Comparison of ENCODE assay signal across 1 cellular context in the genomic region with DNA sequence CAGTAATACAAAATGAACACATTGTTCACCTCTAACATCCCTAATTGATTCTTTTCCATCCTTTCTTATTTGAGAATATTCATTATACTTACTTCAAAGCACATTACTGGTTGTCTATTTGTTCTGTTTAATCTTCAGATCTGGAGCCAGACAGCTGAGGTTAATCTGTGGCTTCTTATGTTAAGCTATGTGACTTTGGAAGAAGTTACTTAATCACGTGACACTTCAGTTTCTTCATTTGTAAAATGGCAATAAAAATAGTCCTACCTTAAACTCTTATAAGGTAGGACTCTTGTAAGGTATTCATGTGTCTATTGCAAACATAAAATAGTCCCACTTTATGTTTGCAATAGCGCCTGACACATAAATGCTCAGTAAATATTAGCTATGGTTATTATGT.
TF ChIP-seq lines count a peak whose summit lies in the region.
"Not testable (repeated sequence)": the region's sequence is repeated elsewhere in the genome, so short reads cannot be mapped to it uniquely, and the experiment has no call there.

No MANE protein-coding gene starts in this region.

TF ChIP-seq in K562, 482 proteins besides CTCF, POLR2A, EP300 and RAD21:
- TF ChIP-seq CBFA2T2 (conservative IDR thresholded peaks at IDR 0.05) (peak; percentile 30; the same call in 1 of the 2 replicates), RAD51 (IDR thresholded peaks at IDR 0.05; ENCODE audit: borderline replicate concordance, low read depth) (peak; percentile 79), TFE3 (CRISPR knock-in tag; IDR thresholded peaks at IDR 0.05) (peak; percentile 97), TOE1 (IDR thresholded peaks at IDR 0.05; ENCODE audit: borderline replicate concordance) (peak; percentile 61; the same call in 1 of the 2 replicates)
- TF ChIP-seq TOE1 (CRISPR knock-in tag; IDR thresholded peaks at IDR 0.05; ENCODE audit: borderline replicate concordance, low read depth): not testable (repeated sequence)
TF ChIP-seq in K562: peak in this region for 4; not testable (repeated sequence) for 478.
